Comparison of ENCODE assay signal across 1 cellular context in genomic region chr11:131694526-131695424, GRCh38.
A peak's percentile ranks its signal among the peaks of the same experiment; 100 is the strongest.
TF ChIP-seq lines count a peak whose summit lies in the region.

No MANE protein-coding gene starts in this region.

TF ChIP-seq in K562, 482 proteins besides CTCF, POLR2A, EP300 and RAD21 (continued from another document):
- no peak for TF ChIP-seq ZNF407 (IDR thresholded peaks at IDR 0.05; ENCODE audit: low read depth)
- TF ChIP-seq, protein P1, sequence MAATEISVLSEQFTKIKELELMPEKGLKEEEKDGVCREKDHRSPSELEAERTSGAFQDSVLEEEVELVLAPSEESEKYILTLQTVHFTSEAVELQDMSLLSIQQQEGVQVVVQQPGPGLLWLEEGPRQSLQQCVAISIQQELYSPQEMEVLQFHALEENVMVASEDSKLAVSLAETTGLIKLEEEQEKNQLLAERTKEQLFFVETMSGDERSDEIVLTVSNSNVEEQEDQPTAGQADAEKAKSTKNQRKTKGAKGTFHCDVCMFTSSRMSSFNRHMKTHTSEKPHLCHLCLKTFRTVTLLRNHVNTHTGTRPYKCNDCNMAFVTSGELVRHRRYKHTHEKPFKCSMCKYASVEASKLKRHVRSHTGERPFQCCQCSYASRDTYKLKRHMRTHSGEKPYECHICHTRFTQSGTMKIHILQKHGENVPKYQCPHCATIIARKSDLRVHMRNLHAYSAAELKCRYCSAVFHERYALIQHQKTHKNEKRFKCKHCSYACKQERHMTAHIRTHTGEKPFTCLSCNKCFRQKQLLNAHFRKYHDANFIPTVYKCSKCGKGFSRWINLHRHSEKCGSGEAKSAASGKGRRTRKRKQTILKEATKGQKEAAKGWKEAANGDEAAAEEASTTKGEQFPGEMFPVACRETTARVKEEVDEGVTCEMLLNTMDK (IDR thresholded peaks at IDR 0.05; ENCODE audit: borderline replicate concordance, insufficient read depth, low read depth, low read length, poor library complexity, severe bottlenecking): peak; percentile 31
- no peak for TF ChIP-seq ZNF316 (IDR thresholded peaks at IDR 0.05)
- peak; percentile 94 for TF ChIP-seq ZNF263 (CRISPR knock-in tag; IDR thresholded peaks at IDR 0.05; ENCODE audit: borderline replicate concordance)
- TF ChIP-seq HCFC1 (IDR thresholded peaks at IDR 0.05; ENCODE audit: low read depth, low read length): no peak
- no peak for TF ChIP-seq SRSF7 (optimal IDR thresholded peaks at IDR 0.05; ENCODE audit: low read depth, low read length)
- no peak for TF ChIP-seq KDM5B (IDR thresholded peaks at IDR 0.05; ENCODE audit: insufficient replicate concordance, low read depth, low read length)
- 0 out of 4 replicates have a peak, but pooled peaks of 1 of the 2 experiments have one; percentile 32 for TF ChIP-seq MAZ (CRISPR knock-in tag; conservative IDR thresholded peaks at IDR 0.05 in 1 of 2, IDR thresholded peaks at IDR 0.05 in 1 of 2)
- TF ChIP-seq NFIC (IDR thresholded peaks at IDR 0.05): peak; percentile 35; the same call in 1 of the 2 replicates
- TF ChIP-seq POLR2G (IDR thresholded peaks at IDR 0.05; ENCODE audit: low read depth, low read length): no peak
- TF ChIP-seq FOXK1 (CRISPR knock-in tag; IDR thresholded peaks at IDR 0.05; ENCODE audit: borderline replicate concordance): no peak
- no peak for TF ChIP-seq ZNF239 (CRISPR knock-in tag; IDR thresholded peaks at IDR 0.05)
- TF ChIP-seq MXD1 (CRISPR knock-in tag; IDR thresholded peaks at IDR 0.05; ENCODE audit: borderline replicate concordance, poor library complexity, severe bottlenecking): no peak
- TF ChIP-seq, protein P2, sequence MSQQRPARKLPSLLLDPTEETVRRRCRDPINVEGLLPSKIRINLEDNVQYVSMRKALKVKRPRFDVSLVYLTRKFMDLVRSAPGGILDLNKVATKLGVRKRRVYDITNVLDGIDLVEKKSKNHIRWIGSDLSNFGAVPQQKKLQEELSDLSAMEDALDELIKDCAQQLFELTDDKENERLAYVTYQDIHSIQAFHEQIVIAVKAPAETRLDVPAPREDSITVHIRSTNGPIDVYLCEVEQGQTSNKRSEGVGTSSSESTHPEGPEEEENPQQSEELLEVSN (IDR thresholded peaks at IDR 0.05; ENCODE audit: borderline replicate concordance in 1 of 2, extremely low read depth in 1 of 2, insufficient read depth in 1 of 2, insufficient read length in 1 of 2, low read depth in 1 of 2, low read length in 1 of 2, poor library complexity in 1 of 2, severe bottlenecking in 1 of 2): peak in 1 of 2 experiments; percentile 68
- 0 out of 2 replicates have a peak, but pooled peaks have one; percentile 16 for TF ChIP-seq TFAP4 (CRISPR knock-in tag; IDR thresholded peaks at IDR 0.05; ENCODE audit: borderline replicate concordance)
- TF ChIP-seq SMC3 (conservative IDR thresholded peaks at IDR 0.05; ENCODE audit: insufficient read depth, low read depth, low read length): peak; percentile 71
- no peak for TF ChIP-seq GTF2E2 (tag; IDR thresholded peaks at IDR 0.05)
